Comparison of ENCODE assay signal across 8 cellular contexts in genomic region chr2:12555012-12555645, GRCh38.
DNase-seq lines count a peak whose midpoint lies in the region; ATAC-seq, FAIRE-seq and TF ChIP-seq lines count a peak whose summit lies in the region.

No MANE protein-coding gene starts in this region.

- TF ChIP-seq CTCF in NB4 (IDR thresholded peaks at IDR 0.05; ENCODE audit: low read depth, low read length) (no peak), astrocyte of the spinal cord (IDR thresholded peaks at IDR 0.05; ENCODE audit: low read depth, low read length) (peak; percentile 11), osteocyte (IDR thresholded peaks at IDR 0.05) (peak; percentile 38), D721Med (IDR thresholded peaks at IDR 0.05; ENCODE audit: insufficient read depth, missing control alignments) (no peak)

- no peak overlapping the region for H3K4me3 Mint-ChIP-seq in osteocyte (ENCODE audit: unreplicated experiment)

- H3K36me3 Mint-ChIP-seq in osteocyte (ENCODE audit: unreplicated experiment) = peaks cover 2% of the 10 kb centered on the region

- FAIRE-seq in D721Med (lab: Jason Lieb, UNC) = no peak

- peaks cover 29% of the 10 kb centered on the region for H3K4me1 Mint-ChIP-seq in osteocyte (ENCODE audit: unreplicated experiment)

- no peaks in the 10 kb centered on the region for H3K27me3 Mint-ChIP-seq in osteocyte (ENCODE audit: unreplicated experiment)

- H3K9me3 Mint-ChIP-seq in osteocyte (ENCODE audit: unreplicated experiment) = no peaks in the 10 kb centered on the region

- H3K27ac Mint-ChIP-seq in osteocyte (ENCODE audit: unreplicated experiment) = peak overlapping the region; percentile 61

- peak; percentile 55 for ATAC-seq in GM21529 (IDR thresholded peaks at IDR 0.05; ENCODE audit: unreplicated experiment)

- H3K4me3 ChIP-seq in NB4 (ENCODE audit: low read depth, low read length) (no peak overlapping the region), astrocyte of the spinal cord (ENCODE audit: low read depth, low read length) (no peak overlapping the region)

- TF ChIP-seq POLR2A in NB4 (IDR thresholded peaks at IDR 0.05; ENCODE audit: extremely low read depth, insufficient read length) = no peak

- in situ Hi-C loops in astrocyte of the spinal cord (cut with HindIII; ENCODE audit: low sequenced_read_pairs) = no loop called here

- DNase-seq in NB4 (ENCODE audit: low read depth) (peak; percentile 66), astrocyte of the spinal cord (ENCODE audit: low read depth, low spot score) (peak; percentile 77), osteocyte (ENCODE audit: extremely low spot score, unreplicated experiment) (no peak), NCI-H526 (lab: John Stamatoyannopoulos, UW) (no peak), GF-D8 (lab: John Stamatoyannopoulos, UW) (no peak), D721Med (ENCODE audit: insufficient read length, low spot score) (no peak), OCI-M2 (lab: John Stamatoyannopoulos, UW; ENCODE audit: unreplicated experiment) (no peak)

Comparison
In these comparisons a context has a peak if more than half of its experiments do, and no peak if none do; other contexts are left out.
1. DNase-seq: peak in NB4 (single experiment) and astrocyte of the spinal cord (single experiment); none in osteocyte (single experiment), NCI-H526 (0 of 2), GF-D8 (single experiment), D721Med (single experiment) and OCI-M2 (single experiment).
2. CTCF ChIP-seq: peak in astrocyte of the spinal cord (single experiment) and osteocyte (single experiment); none in NB4 (single experiment) and D721Med (single experiment).